In the genomic region with DNA sequence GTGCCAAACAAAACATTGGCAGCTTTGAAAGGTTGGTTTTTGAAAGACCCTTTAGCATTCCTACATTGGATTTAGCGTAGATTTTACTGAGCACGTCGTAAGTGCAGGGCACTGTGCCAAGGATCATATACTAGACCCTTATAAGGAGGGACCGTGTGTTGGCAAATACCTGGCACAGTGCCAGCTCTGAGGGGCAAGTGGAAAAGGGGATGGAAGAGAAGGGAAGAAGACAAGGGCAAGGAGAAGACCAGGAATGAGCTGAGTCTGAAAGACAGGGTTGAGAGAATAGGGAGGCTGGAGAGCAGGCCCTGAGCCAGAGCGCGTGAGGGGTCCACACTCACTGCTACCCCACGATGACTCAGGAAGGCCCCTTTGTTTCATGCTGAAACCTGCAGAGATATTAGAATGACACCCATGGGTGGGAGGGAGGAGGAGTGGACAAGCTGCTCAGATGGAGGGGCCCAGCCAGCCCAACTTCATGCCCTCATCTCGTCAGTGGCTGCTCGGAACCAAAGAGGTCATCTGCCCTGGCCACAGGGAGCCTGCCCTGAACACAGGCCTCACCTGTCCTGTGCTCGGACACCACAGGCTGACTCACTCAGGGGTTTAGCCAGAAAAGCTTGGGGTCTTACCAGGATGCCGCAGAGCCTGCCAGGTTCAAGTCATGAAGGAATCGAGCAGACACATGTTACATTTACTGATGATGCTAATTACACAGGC, we compare ENCODE assay signal across 17 cellular contexts. TPM values are rescaled to one million over a fixed set of nuclear protein-coding genes. Genes with fewer than 3 reads are reported as not detected.
DNase-seq lines count a peak whose midpoint lies in the region; ATAC-seq and TF ChIP-seq lines count a peak whose summit lies in the region.
"Had no signal": no experiment of that assay in that cellular context is flagged by ENCODE, and none has a peak within 500 bp of the region (broad histone marks: within the 10 kb centered on the region; RNA-seq: fewer than 3 reads in every experiment).

No MANE protein-coding gene starts in this region.

- H3K27ac Mint-ChIP-seq in activated naive CD4-positive, alpha-beta T cell treated with anti-CD3 and anti-CD28 coated beads for 36 hours = peak overlapping the region; percentile 51
- H3K27ac Mint-ChIP-seq in T-cell = peak overlapping the region; percentile 42 to 79
- H3K27ac Mint-ChIP-seq in effector memory CD8-positive, alpha-beta T cell = peak overlapping the region; percentile 57 to 88

- no peak overlapping the region for H3K4me2 ChIP-seq in MM.1S (ENCODE audit: low read depth, low read length)

- H3K36me3 ChIP-seq in skeletal muscle tissue (ENCODE audit: control insufficient read depth in 3 of 3, insufficient read depth in 3 of 3, low read length in 3 of 3) (peaks cover 3 to 13% (median 6%) of the 10 kb centered on the region in 3 donors), MM.1S (replicated peaks; ENCODE audit: insufficient read depth, low read length) (no peaks in the 10 kb centered on the region)

- H3K27ac ChIP-seq in skeletal muscle tissue (ENCODE audit: low read depth, low read length) (no peak overlapping the region), MM.1S (ENCODE audit: low read length) (no peak overlapping the region)
- H3K27ac ChIP-seq: foreskin keratinocyte, upper lobe of left lung had no signal

- H3K79me2 ChIP-seq in MM.1S (ENCODE audit: low read length) = no peaks in the 10 kb centered on the region

- ATAC-seq in T-cell (replicated peaks in 1 of 4) = no peak
- no peak for ATAC-seq in effector memory CD8-positive, alpha-beta T cell (replicated peaks)
- ATAC-seq: foreskin keratinocyte had no signal

- H3K27me3 Mint-ChIP-seq in activated naive CD4-positive, alpha-beta T cell treated with anti-CD3 and anti-CD28 coated beads for 36 hours (ENCODE audit: low read depth) = no peaks in the 10 kb centered on the region
- H3K27me3 Mint-ChIP-seq in T-cell = no peaks in the 10 kb centered on the region
- no peaks in the 10 kb centered on the region for H3K27me3 Mint-ChIP-seq in effector memory CD8-positive, alpha-beta T cell

- CTCF ChIA-PET in activated naive CD4-positive, alpha-beta T cell treated with anti-CD3 and anti-CD28 coated beads for 36 hours (lab: Charles Lee) = no interaction called here
- CTCF ChIA-PET in T-cell (lab: Charles Lee) = no interaction called here

- H2AFZ ChIP-seq in MM.1S (ENCODE audit: low read length) = no peak overlapping the region

- no peaks in the 10 kb centered on the region for H3K27me3 ChIP-seq in skeletal muscle tissue (ENCODE audit: control insufficient read depth in 3 of 3, insufficient read depth in 3 of 3, low read length in 3 of 3)
- no peaks in the 10 kb centered on the region for H3K27me3 ChIP-seq in MM.1S (replicated peaks; ENCODE audit: insufficient read depth, low read length)
- H3K27me3 ChIP-seq: foreskin keratinocyte, upper lobe of left lung had no signal

- H3F3A ChIP-seq in MM.1S (ENCODE audit: insufficient read depth, low read length) = peaks cover 8% of the 10 kb centered on the region

- no peaks in the 10 kb centered on the region for H4K20me1 ChIP-seq in MM.1S (ENCODE audit: insufficient read depth, low read length)

- TF ChIP-seq CTCF in MM.1S (IDR thresholded peaks at IDR 0.05; ENCODE audit: low read length) = no peak

- H3K4me3 Mint-ChIP-seq in activated naive CD4-positive, alpha-beta T cell treated with anti-CD3 and anti-CD28 coated beads for 36 hours = no peak overlapping the region
- no peak overlapping the region for H3K4me3 Mint-ChIP-seq in T-cell
- no peak overlapping the region for H3K4me3 Mint-ChIP-seq in effector memory CD8-positive, alpha-beta T cell

- intact Hi-C loops in activated naive CD4-positive, alpha-beta T cell treated with anti-CD3 and anti-CD28 coated beads for 36 hours (cut with micrococcal nuclease) = no loop called here

- POLR2A ChIA-PET in T-cell (lab: Charles Lee) = interaction anchor here in 1 of 2 donors (0.8 kb wide), 1 partner anchor 84 kb away, joined by 3 read pairs; no protein-coding TSS in a partner anchor

- H3K9me3 ChIP-seq in skeletal muscle tissue (ENCODE audit: control insufficient read depth in 3 of 3, low read length in 3 of 3) = no peaks in the 10 kb centered on the region
- no peaks in the 10 kb centered on the region for H3K9me3 ChIP-seq in MM.1S (replicated peaks; ENCODE audit: insufficient read depth, low read length)
- H3K9me3 ChIP-seq: HAP-1, upper lobe of left lung had no signal

- H3K9me3 Mint-ChIP-seq in activated naive CD4-positive, alpha-beta T cell treated with anti-CD3 and anti-CD28 coated beads for 36 hours = no peaks in the 10 kb centered on the region
- no peaks in the 10 kb centered on the region for H3K9me3 Mint-ChIP-seq in T-cell
- H3K9me3 Mint-ChIP-seq in effector memory CD8-positive, alpha-beta T cell = no peaks in the 10 kb centered on the region

- H3K4me1 ChIP-seq in skeletal muscle tissue (ENCODE audit: control insufficient read depth in 3 of 3, insufficient read depth in 3 of 3, low read length in 3 of 3) (peaks cover 39 to 45% (median 43%) of the 10 kb centered on the region in 3 donors), MM.1S (ENCODE audit: low read length) (peaks cover 1% of the 10 kb centered on the region; the same call in 1 of the 2 replicates)
- H3K4me1 ChIP-seq: foreskin keratinocyte had no signal

- H3K4me3 ChIP-seq in skeletal muscle tissue (ENCODE audit: low read length in 3 of 3) (no peak overlapping the region), MM.1S (ENCODE audit: low read length) (no peak overlapping the region)
- H3K4me3 ChIP-seq: HAP-1, upper lobe of left lung had no signal

- peaks cover 41% of the 10 kb centered on the region for H3K36me3 Mint-ChIP-seq in activated naive CD4-positive, alpha-beta T cell treated with anti-CD3 and anti-CD28 coated beads for 36 hours (ENCODE audit: low read depth)
- peaks cover 26% of the 10 kb centered on the region for H3K36me3 Mint-ChIP-seq in T-cell
- H3K36me3 Mint-ChIP-seq in effector memory CD8-positive, alpha-beta T cell (ENCODE audit: insufficient read depth) = peaks cover 33% of the 10 kb centered on the region

- H3K9me2 ChIP-seq in MM.1S (replicated peaks; ENCODE audit: insufficient read depth, low read length) = no peaks in the 10 kb centered on the region

- DNase-seq in activated naive CD4-positive, alpha-beta T cell treated with anti-CD3 and anti-CD28 coated beads for 36 hours = no peak
- no peak for DNase-seq in activated naive CD4-positive, alpha-beta T cell treated with anti-CD3 and anti-CD28 coated beads, Interleukin-2, amount 50 U/mL, for 16 hours
- no peak for DNase-seq in T-cell
- no peak for DNase-seq in effector memory CD8-positive, alpha-beta T cell
- DNase-seq in stimulated activated CD4-positive, alpha-beta T cell treated with anti-CD3 and anti-CD28 coated beads, Interleukin-15, amount 100 ng/mL, for 24 hours = no peak
- DNase-seq in MM.1S = no peak
- DNase-seq in ecto neural progenitor cell (ENCODE audit: low spot score) = no peak
- DNase-seq: activated effector memory CD4-positive, alpha-beta T cell treated with anti-CD3 and anti-CD28 coated beads, Interleukin-2, amount 50 U/mL, for 16 hours; effector memory CD4-positive, alpha-beta T cell; foreskin keratinocyte; MV-4-11; NCI-H2171 treated with DMSO at 0.1 percent for 48 hours; SHP77 treated with DMSO at 0.1 percent for 48 hours; stimulated activated CD4-positive, alpha-beta T cell treated with anti-CD3 and anti-CD28 coated beads, Interleukin-4, amount 100 ng/mL, for 4 hours; upper lobe of left lung had no signal

- H3K9ac ChIP-seq in skeletal muscle tissue (ENCODE audit: low read depth in 1 of 3, low read length in 3 of 3) (peak overlapping the region in 2 of 3 donors; percentile 33 to 57), MM.1S (ENCODE audit: low read length) (no peak overlapping the region)

- H3K4me1 Mint-ChIP-seq in activated naive CD4-positive, alpha-beta T cell treated with anti-CD3 and anti-CD28 coated beads for 36 hours (ENCODE audit: low read depth) = peaks cover 18% of the 10 kb centered on the region
- peaks cover 13 to 15% (median 13%) of the 10 kb centered on the region in 3 donors for H3K4me1 Mint-ChIP-seq in T-cell
- peaks cover 15 to 16% of the 10 kb centered on the region in 2 donors for H3K4me1 Mint-ChIP-seq in effector memory CD8-positive, alpha-beta T cell (ENCODE audit: low read depth in 2 of 2)

RNA-seq across cellular contexts. Expression of gene RAB35, which starts 25.0 kb away (rescaled TPM):
- total RNA-seq in activated naive CD4-positive, alpha-beta T cell treated with anti-CD3 and anti-CD28 coated beads for 36 hours = 10 to 100 TPM; 41.3 to 45.7 TPM
- 10 to 100 TPM; 34.0 to 76.5 (median 60.6) TPM for total RNA-seq in T-cell
- 15.1 TPM for total RNA-seq in skeletal muscle tissue
